Comparison of ENCODE assay signal across 7 cellular contexts in genomic region chr20:13231031-13231752, GRCh38. TPM values are rescaled to one million over a fixed set of nuclear protein-coding genes. Genes with fewer than 3 reads are reported as not detected.
DNase-seq lines count a peak whose midpoint lies in the region; TF ChIP-seq lines count a peak whose summit lies in the region.

No MANE protein-coding gene starts in this region.

- no peak overlapping the region for H3K4me3 ChIP-seq in H7 (ENCODE audit: insufficient read depth, low read depth, low read length)
- no peak overlapping the region for H3K4me3 ChIP-seq in prostate gland

- H3K4me1 ChIP-seq in prostate gland (replicated peaks): no peaks in the 10 kb centered on the region

- DNase-seq in H7: peak; percentile 11
- DNase-seq in T-helper 9 cell: peak; percentile 18
- DNase-seq in chondrocyte (ENCODE audit: low spot score): no peak
- peak; percentile 56 for DNase-seq in stimulated activated CD4-positive, alpha-beta T cell treated with anti-CD3 and anti-CD28 coated beads, Interleukin-1b, Interleukin-23, amount 100 ng/mL, for 48 hours
- no peak for DNase-seq in prostate gland (ENCODE audit: low spot score)
- DNase-seq in NCI-H446 (lab: John Stamatoyannopoulos, UW): no peak
- no peak for DNase-seq in mucosa of gallbladder (ENCODE audit: low spot score)

- H3K27ac ChIP-seq in prostate gland: no peak overlapping the region

- H3K36me3 ChIP-seq in H7 (replicated peaks; ENCODE audit: control insufficient read depth, insufficient read depth, low read length): no peaks in the 10 kb centered on the region
- no peaks in the 10 kb centered on the region for H3K36me3 ChIP-seq in prostate gland

- 77% methylated on average over 7 of the region's 7 CpGs for WGBS in prostate gland

- peaks cover 10% of the 10 kb centered on the region for H3K27me3 Mint-ChIP-seq in chondrocyte (ENCODE audit: low read depth)

- peaks cover 12% of the 10 kb centered on the region for H3K4me1 Mint-ChIP-seq in chondrocyte (ENCODE audit: low read depth)

- TF ChIP-seq POLR2A in prostate gland (IDR thresholded peaks at IDR 0.05): no peak

- peak overlapping the region; percentile 60 for H3K27ac Mint-ChIP-seq in chondrocyte (ENCODE audit: unreplicated experiment)

- peaks cover 1% of the 10 kb centered on the region for H3K36me3 Mint-ChIP-seq in chondrocyte (ENCODE audit: low read depth)

- no peak overlapping the region for H3K4me3 Mint-ChIP-seq in chondrocyte (ENCODE audit: unreplicated experiment)

- peaks cover 5% of the 10 kb centered on the region for H3K9me3 Mint-ChIP-seq in chondrocyte (ENCODE audit: low read depth)

- intact Hi-C loops in prostate gland (cut with DNase I): no loop called here

- H3K27me3 ChIP-seq in H7 (ENCODE audit: control insufficient read depth, insufficient read depth, low read length) (no peaks in the 10 kb centered on the region), prostate gland (replicated peaks; ENCODE audit: insufficient read depth) (no peaks in the 10 kb centered on the region)

- no peaks in the 10 kb centered on the region for H3K9me3 ChIP-seq in prostate gland

- no peak for TF ChIP-seq CTCF in chondrocyte (IDR thresholded peaks at IDR 0.05)
- TF ChIP-seq CTCF in prostate gland (IDR thresholded peaks at IDR 0.05): no peak

RNA-seq across cellular contexts. Expression of gene ISM1, which starts 10.1 kb away (rescaled TPM):
- 0.63 TPM in 1 of 2 replicates, not detected in the other for total RNA-seq in H7 (2014; rRNA removed; shearing (Covaris generic))
- total RNA-seq in chondrocyte (0.31 to 1.2 TPM (median 0.97 TPM) in 3 replicates), prostate gland (1 to 10 TPM in 1 of 2 donors, under 1 TPM in 1; 0.45 to 2.2 TPM), mucosa of gallbladder (0.95 TPM)

Comparison
In these comparisons a context has a peak if more than half of its experiments do, and no peak if none do; other contexts are left out.
1. DNase-seq: peak in H7 (single experiment), T-helper 9 cell (single experiment) and stimulated activated CD4-positive, alpha-beta T cell treated with anti-CD3 and anti-CD28 coated beads, Interleukin-1b, Interleukin-23, amount 100 ng/mL, for 48 hours (single experiment); none in chondrocyte (single experiment), prostate gland (single experiment), NCI-H446 (0 of 2) and mucosa of gallbladder (single experiment).